In the genomic region with DNA sequence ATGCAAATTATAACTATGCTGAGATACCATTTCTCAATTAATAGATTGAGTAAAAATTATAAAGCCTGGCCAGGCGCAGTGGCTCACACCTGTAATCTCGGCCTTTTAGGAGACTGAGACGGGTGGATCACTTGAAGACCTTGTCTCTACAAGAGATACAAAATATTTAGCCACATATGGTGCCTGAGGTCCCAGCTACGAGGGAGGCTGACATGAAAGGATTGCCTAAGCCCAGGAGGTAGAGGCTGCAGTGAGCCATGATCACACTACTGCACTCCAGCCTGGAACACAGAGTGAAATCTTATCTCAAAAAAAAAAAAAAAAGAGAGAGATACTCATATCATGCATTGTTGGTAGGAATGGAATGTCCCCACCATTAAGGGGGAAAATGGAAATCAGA, we compare ENCODE assay signal across 3 cellular contexts.
"Had no signal": no experiment of that assay in that cellular context is flagged by ENCODE, and none has a peak within 500 bp of the region (broad histone marks: within the 10 kb centered on the region; RNA-seq: fewer than 3 reads in every experiment).

No MANE protein-coding gene starts in this region.

- ATAC-seq: GM12878 had no signal

- DNase-seq: GDM1, GF-D8 had no signal

- H3K4me3 ChIP-seq: GM12878 had no signal
